Comparison of ENCODE assay signal across 21 cellular contexts in genomic region chr15:80584561-80584964, GRCh38.
DNase-seq lines count a peak whose midpoint lies in the region; ATAC-seq and TF ChIP-seq lines count a peak whose summit lies in the region.
"Had no signal": no experiment of that assay in that cellular context is flagged by ENCODE, and none has a peak within 500 bp of the region (broad histone marks: within the 10 kb centered on the region; RNA-seq: fewer than 3 reads in every experiment).

No MANE protein-coding gene starts in this region.

- H3K79me2 ChIP-seq in OCI-LY3 (ENCODE audit: low read length) (no peaks in the 10 kb centered on the region), GM23248 (ENCODE audit: insufficient read depth) (no peaks in the 10 kb centered on the region)

- H3K4me2 ChIP-seq in OCI-LY3 (ENCODE audit: low read length) (peak overlapping the region; percentile 54; the same call in 1 of the 2 replicates), GM23248 (ENCODE audit: unreplicated experiment) (no peak overlapping the region)

- H3K27ac ChIP-seq in 22Rv1 (peak overlapping the region; percentile 47), OCI-LY3 (ENCODE audit: low read length) (peak overlapping the region; percentile 15; the same call in 1 of the 2 replicates), liver (ENCODE audit: low read depth in 1 of 2, low read length in 2 of 2) (peak overlapping the region; percentile 45 to 49), GM23248 (no peak overlapping the region)
- H3K27ac ChIP-seq: breast epithelium, thyroid gland had no signal

- in situ Hi-C loops in GM23248 (cut with MboI), result no loop called here

- no peaks in the 10 kb centered on the region for H3K27me3 ChIP-seq in OCI-LY3 (ENCODE audit: low read depth, low read length)
- no peaks in the 10 kb centered on the region for H3K27me3 ChIP-seq in liver (ENCODE audit: control insufficient read depth in 4 of 4, insufficient read depth in 4 of 4, low read length in 3 of 4)
- H3K27me3 ChIP-seq in GM23248 (replicated peaks; ENCODE audit: insufficient read depth), result no peaks in the 10 kb centered on the region
- H3K27me3 ChIP-seq: breast epithelium, thyroid gland had no signal

- H3K9me2 ChIP-seq in GM23248 (ENCODE audit: insufficient read depth), result no peaks in the 10 kb centered on the region

- no peaks in the 10 kb centered on the region for H4K20me1 ChIP-seq in OCI-LY3 (ENCODE audit: insufficient read depth, low read length)
- H4K20me1 ChIP-seq in GM23248 (ENCODE audit: insufficient read depth), result no peaks in the 10 kb centered on the region

- H3K4me3 ChIP-seq in OCI-LY3 (ENCODE audit: low read length) (no peak overlapping the region), liver (ENCODE audit: low read depth in 1 of 3, low read length in 3 of 3) (no peak overlapping the region), GM23248 (no peak overlapping the region)
- H3K4me3 ChIP-seq: breast epithelium, thyroid gland had no signal

- intact Hi-C loops in Right ventricle myocardium superior (cut with DNase I), result no loop called here

- DNase-seq in Right ventricle myocardium superior, result no peak
- no peak for DNase-seq in SW480 (ENCODE audit: low spot score)
- DNase-seq in erythroblast (lab: John Stamatoyannopoulos, UW), result no peak
- no peak for DNase-seq in GM23248
- DNase-seq: activated CD4-positive, alpha-beta T cell treated with anti-CD3 and anti-CD28 coated beads, Interleukin-2, amount 50 U/mL, for 48 hours; activated CD4-positive, CD25-positive, alpha-beta regulatory T cell; CD8-positive, alpha-beta memory T cell; DMS153; effector CD4-positive, alpha-beta T cell; mesenchymal stem cell; NCI-H1105 treated with DMSO at 0.1 percent for 48 hours; NCI-H2107; SIG-M5; stimulated activated naive CD8-positive, alpha-beta T cell treated with anti-CD3 and anti-CD28 coated beads, Interleukin-15, amount 100 ng/mL, for 72 hours; T1000; thyroid gland had no signal

- peak overlapping the region; percentile 33; the same call in 1 of the 2 replicates for H3K9ac ChIP-seq in OCI-LY3 (ENCODE audit: low read length)
- H3K9ac ChIP-seq in liver (ENCODE audit: low read depth in 1 of 2, low read length in 2 of 2), result no peak overlapping the region
- no peak overlapping the region for H3K9ac ChIP-seq in GM23248

- 27% methylated on average over 7 of the region's 7 CpGs for WGBS in liver
- WGBS in GM23248 (ENCODE audit: low coverage in 1 of 2, low lambda C conversion rate in 2 of 2, missing lambda C conversion rate in 2 of 2), 2 experiments, result 82 to 84% methylated on average over 7 of the region's 7 CpGs

- TF ChIP-seq POLR2A in erythroblast (IDR thresholded peaks at IDR 0.05; ENCODE audit: low read length), result no peak

- peaks cover 18% of the 10 kb centered on the region for H3K4me1 ChIP-seq in OCI-LY3 (ENCODE audit: low read length)
- peaks cover 9 to 28% (median 25%) of the 10 kb centered on the region in 4 donors for H3K4me1 ChIP-seq in liver (ENCODE audit: control insufficient read depth in 4 of 4, insufficient read depth in 4 of 4, low read length in 3 of 4)
- peaks cover 24% of the 10 kb centered on the region for H3K4me1 ChIP-seq in GM23248 (ENCODE audit: insufficient read depth)
- H3K4me1 ChIP-seq: breast epithelium, thyroid gland had no signal

- H2AFZ ChIP-seq in OCI-LY3 (ENCODE audit: low read depth, low read length), result peak overlapping the region; percentile 60; the same call in 1 of the 2 replicates
- H2AFZ ChIP-seq in GM23248, result no peak overlapping the region

- H3K36me3 ChIP-seq in OCI-LY3 (replicated peaks; ENCODE audit: low read depth, low read length), result no peaks in the 10 kb centered on the region
- H3K36me3 ChIP-seq in liver (ENCODE audit: control insufficient read depth in 4 of 4, insufficient read depth in 3 of 4, low read depth in 1 of 4, low read length in 3 of 4), result no peaks in the 10 kb centered on the region
- H3K36me3 ChIP-seq in GM23248 (ENCODE audit: low read depth), result peaks cover 3% of the 10 kb centered on the region
- H3K36me3 ChIP-seq: breast epithelium, thyroid gland had no signal

- TF ChIP-seq CTCF in 22Rv1 (IDR thresholded peaks at IDR 0.05) (peak; percentile 23; the same call in 1 of the 2 replicates), OCI-LY3 (IDR thresholded peaks at IDR 0.05; ENCODE audit: low read depth, low read length) (no peak), liver (IDR thresholded peaks at IDR 0.05; ENCODE audit: low read depth, low read length, missing input control) (peak; percentile 12)

- H3K9me3 ChIP-seq in OCI-LY3 (ENCODE audit: insufficient read depth, low read length) (no peaks in the 10 kb centered on the region), liver (ENCODE audit: control insufficient read depth in 4 of 4, low read length in 3 of 4) (no peaks in the 10 kb centered on the region), GM23248 (ENCODE audit: low read depth) (no peaks in the 10 kb centered on the region)
- H3K9me3 ChIP-seq: breast epithelium, thyroid gland had no signal

- peak; percentile 41 for ATAC-seq in Right ventricle myocardium superior (ENCODE audit: poor library complexity)
- ATAC-seq in activated CD4-positive, CD25-positive, alpha-beta regulatory T cell treated with anti-CD3 and anti-CD28 coated beads, Interleukin-2, amount 50 U/mL, for 24 hours, result no peak
- ATAC-seq: stimulated activated naive CD8-positive, alpha-beta T cell treated with anti-CD3 and anti-CD28 coated beads, Interleukin-15, amount 100 ng/mL, for 72 hours had no signal

- peaks cover 29% of the 10 kb centered on the region for H3F3A ChIP-seq in GM23248 (ENCODE audit: insufficient read depth)

- TF ChIP-seq RAD21 in liver (IDR thresholded peaks at IDR 0.05), result peak; percentile 17 to 63

TF ChIP-seq in liver, 16 proteins besides CTCF, POLR2A, EP300 and RAD21:
- TF ChIP-seq NR2F2 (IDR thresholded peaks at IDR 0.05) (no peak), FOXA2 (IDR thresholded peaks at IDR 0.05) (peak; percentile 97), YY1 (IDR thresholded peaks at IDR 0.05) (peak; percentile 93), RXRA (IDR thresholded peaks at IDR 0.05) (peak; percentile 55 to 83), FOXA1 (IDR thresholded peaks at IDR 0.05) (peak; percentile 82), ZBTB33 (IDR thresholded peaks at IDR 0.05) (no peak), SP1 (IDR thresholded peaks at IDR 0.05) (peak; percentile 82), HNF4A (conservative IDR thresholded peaks at IDR 0.05) (peak; percentile 36 to 61)
- TF ChIP-seq, protein P1, sequence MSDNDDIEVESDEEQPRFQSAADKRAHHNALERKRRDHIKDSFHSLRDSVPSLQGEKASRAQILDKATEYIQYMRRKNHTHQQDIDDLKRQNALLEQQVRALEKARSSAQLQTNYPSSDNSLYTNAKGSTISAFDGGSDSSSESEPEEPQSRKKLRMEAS (IDR thresholded peaks at IDR 0.05), result peak; percentile 64
- TF ChIP-seq, protein P2, sequence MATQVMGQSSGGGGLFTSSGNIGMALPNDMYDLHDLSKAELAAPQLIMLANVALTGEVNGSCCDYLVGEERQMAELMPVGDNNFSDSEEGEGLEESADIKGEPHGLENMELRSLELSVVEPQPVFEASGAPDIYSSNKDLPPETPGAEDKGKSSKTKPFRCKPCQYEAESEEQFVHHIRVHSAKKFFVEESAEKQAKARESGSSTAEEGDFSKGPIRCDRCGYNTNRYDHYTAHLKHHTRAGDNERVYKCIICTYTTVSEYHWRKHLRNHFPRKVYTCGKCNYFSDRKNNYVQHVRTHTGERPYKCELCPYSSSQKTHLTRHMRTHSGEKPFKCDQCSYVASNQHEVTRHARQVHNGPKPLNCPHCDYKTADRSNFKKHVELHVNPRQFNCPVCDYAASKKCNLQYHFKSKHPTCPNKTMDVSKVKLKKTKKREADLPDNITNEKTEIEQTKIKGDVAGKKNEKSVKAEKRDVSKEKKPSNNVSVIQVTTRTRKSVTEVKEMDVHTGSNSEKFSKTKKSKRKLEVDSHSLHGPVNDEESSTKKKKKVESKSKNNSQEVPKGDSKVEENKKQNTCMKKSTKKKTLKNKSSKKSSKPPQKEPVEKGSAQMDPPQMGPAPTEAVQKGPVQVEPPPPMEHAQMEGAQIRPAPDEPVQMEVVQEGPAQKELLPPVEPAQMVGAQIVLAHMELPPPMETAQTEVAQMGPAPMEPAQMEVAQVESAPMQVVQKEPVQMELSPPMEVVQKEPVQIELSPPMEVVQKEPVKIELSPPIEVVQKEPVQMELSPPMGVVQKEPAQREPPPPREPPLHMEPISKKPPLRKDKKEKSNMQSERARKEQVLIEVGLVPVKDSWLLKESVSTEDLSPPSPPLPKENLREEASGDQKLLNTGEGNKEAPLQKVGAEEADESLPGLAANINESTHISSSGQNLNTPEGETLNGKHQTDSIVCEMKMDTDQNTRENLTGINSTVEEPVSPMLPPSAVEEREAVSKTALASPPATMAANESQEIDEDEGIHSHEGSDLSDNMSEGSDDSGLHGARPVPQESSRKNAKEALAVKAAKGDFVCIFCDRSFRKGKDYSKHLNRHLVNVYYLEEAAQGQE (IDR thresholded peaks at IDR 0.05), result no peak
TF ChIP-seq in liver: peak in this region for 7.
